In the genomic region with DNA sequence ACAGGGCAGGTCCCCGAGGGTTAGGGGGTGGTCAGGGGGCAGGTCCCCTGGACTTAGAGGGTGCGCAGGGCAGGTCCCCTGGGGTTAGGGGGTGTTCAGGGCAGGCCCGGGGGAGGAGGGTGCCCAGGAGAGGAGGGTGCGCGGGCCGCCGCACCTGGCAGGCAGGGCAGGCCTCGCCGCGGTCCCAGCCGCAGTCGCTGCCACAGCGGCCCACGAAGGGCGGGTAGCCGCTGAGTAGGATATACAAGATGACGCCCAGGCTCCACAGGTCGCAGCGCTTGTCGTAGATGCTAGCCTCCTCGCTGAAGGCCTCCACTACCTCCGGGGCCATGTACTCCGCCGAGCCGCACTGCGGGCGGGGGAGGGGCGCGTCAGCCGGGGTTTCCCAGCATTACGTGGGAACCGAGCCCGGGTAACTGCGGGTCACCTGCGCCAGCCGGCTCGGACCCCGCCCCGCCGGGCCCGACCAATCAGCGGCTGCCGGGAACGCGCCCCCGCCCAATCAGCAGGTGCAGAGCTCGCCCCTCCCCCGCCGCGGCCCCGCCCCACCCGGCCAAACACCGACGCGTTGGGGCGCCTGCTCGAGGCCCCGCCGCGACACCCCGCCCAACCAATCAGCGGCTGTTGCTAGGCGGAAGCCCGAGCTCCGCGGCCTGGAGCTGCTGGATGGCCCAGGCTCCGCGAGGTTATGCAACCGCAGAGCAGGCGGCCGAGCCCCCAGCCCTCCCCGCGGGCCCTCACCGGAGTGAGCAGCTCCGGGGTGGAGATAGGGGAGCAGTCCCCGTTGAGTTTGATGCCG, we compare ENCODE assay signal across 1 cellular context.
A peak's percentile ranks its signal among the peaks of the same experiment; 100 is the strongest.
TF ChIP-seq lines count a peak whose summit lies in the region.

No MANE protein-coding gene starts in this region.

TF ChIP-seq in WTC11, 78 proteins besides CTCF, POLR2A, EP300 and RAD21 (continued from another document):
- TF ChIP-seq, protein P1, sequence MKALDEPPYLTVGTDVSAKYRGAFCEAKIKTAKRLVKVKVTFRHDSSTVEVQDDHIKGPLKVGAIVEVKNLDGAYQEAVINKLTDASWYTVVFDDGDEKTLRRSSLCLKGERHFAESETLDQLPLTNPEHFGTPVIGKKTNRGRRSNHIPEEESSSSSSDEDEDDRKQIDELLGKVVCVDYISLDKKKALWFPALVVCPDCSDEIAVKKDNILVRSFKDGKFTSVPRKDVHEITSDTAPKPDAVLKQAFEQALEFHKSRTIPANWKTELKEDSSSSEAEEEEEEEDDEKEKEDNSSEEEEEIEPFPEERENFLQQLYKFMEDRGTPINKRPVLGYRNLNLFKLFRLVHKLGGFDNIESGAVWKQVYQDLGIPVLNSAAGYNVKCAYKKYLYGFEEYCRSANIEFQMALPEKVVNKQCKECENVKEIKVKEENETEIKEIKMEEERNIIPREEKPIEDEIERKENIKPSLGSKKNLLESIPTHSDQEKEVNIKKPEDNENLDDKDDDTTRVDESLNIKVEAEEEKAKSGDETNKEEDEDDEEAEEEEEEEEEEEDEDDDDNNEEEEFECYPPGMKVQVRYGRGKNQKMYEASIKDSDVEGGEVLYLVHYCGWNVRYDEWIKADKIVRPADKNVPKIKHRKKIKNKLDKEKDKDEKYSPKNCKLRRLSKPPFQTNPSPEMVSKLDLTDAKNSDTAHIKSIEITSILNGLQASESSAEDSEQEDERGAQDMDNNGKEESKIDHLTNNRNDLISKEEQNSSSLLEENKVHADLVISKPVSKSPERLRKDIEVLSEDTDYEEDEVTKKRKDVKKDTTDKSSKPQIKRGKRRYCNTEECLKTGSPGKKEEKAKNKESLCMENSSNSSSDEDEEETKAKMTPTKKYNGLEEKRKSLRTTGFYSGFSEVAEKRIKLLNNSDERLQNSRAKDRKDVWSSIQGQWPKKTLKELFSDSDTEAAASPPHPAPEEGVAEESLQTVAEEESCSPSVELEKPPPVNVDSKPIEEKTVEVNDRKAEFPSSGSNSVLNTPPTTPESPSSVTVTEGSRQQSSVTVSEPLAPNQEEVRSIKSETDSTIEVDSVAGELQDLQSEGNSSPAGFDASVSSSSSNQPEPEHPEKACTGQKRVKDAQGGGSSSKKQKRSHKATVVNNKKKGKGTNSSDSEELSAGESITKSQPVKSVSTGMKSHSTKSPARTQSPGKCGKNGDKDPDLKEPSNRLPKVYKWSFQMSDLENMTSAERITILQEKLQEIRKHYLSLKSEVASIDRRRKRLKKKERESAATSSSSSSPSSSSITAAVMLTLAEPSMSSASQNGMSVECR (CRISPR knock-in tag; IDR thresholded peaks at IDR 0.05; ENCODE audit: borderline replicate concordance), result peak; percentile 27; the same call in 1 of the 2 replicates
- TF ChIP-seq E2F1 (CRISPR knock-in tag; IDR thresholded peaks at IDR 0.05) (no peak), TEAD1 (CRISPR knock-in tag; IDR thresholded peaks at IDR 0.05) (0 out of 2 replicates have a peak, but pooled peaks have one; percentile 15), JUN (CRISPR knock-in tag; IDR thresholded peaks at IDR 0.05) (no peak), SOX15 (CRISPR knock-in tag; IDR thresholded peaks at IDR 0.05) (no peak), NR3C1 (CRISPR knock-in tag; conservative IDR thresholded peaks at IDR 0.05; ENCODE audit: low read depth) (no peak), HMGA2 (CRISPR knock-in tag; IDR thresholded peaks at IDR 0.05) (no peak), TCF7 (CRISPR knock-in tag; IDR thresholded peaks at IDR 0.05; ENCODE audit: low read depth) (no peak), SP1 (CRISPR knock-in tag; conservative IDR thresholded peaks at IDR 0.05) (peak; percentile 88), PREB (CRISPR knock-in tag; IDR thresholded peaks at IDR 0.05; ENCODE audit: borderline replicate concordance) (no peak), MLX (CRISPR knock-in tag; IDR thresholded peaks at IDR 0.05) (no peak), ZNF281 (CRISPR knock-in tag; IDR thresholded peaks at IDR 0.05) (peak; percentile 67; the same call in 1 of the 2 replicates), CREM (CRISPR knock-in tag; IDR thresholded peaks at IDR 0.05) (no peak), MYBL2 (CRISPR knock-in tag; IDR thresholded peaks at IDR 0.05) (peak; percentile 26; the same call in 1 of the 2 replicates), TP53 (CRISPR knock-in tag; IDR thresholded peaks at IDR 0.05) (0 out of 2 replicates have a peak, but pooled peaks have one; percentile 55), ZNF396 (CRISPR knock-in tag; IDR thresholded peaks at IDR 0.05; ENCODE audit: borderline replicate concordance) (no peak), RORB (CRISPR knock-in tag; IDR thresholded peaks at IDR 0.05) (no peak), USF2 (CRISPR knock-in tag; IDR thresholded peaks at IDR 0.05) (peak; percentile 58), ERG (CRISPR knock-in tag; IDR thresholded peaks at IDR 0.05) (0 out of 2 replicates have a peak, but pooled peaks have one; percentile 55), ATF1 (CRISPR knock-in tag; IDR thresholded peaks at IDR 0.05) (no peak), ZNF121 (CRISPR knock-in tag; IDR thresholded peaks at IDR 0.05) (0 out of 2 replicates have a peak, but pooled peaks have one; percentile 38), EMX1 (CRISPR knock-in tag; IDR thresholded peaks at IDR 0.05) (no peak), ZNF232 (CRISPR knock-in tag; IDR thresholded peaks at IDR 0.05) (no peak)
- TF ChIP-seq, protein P2, sequence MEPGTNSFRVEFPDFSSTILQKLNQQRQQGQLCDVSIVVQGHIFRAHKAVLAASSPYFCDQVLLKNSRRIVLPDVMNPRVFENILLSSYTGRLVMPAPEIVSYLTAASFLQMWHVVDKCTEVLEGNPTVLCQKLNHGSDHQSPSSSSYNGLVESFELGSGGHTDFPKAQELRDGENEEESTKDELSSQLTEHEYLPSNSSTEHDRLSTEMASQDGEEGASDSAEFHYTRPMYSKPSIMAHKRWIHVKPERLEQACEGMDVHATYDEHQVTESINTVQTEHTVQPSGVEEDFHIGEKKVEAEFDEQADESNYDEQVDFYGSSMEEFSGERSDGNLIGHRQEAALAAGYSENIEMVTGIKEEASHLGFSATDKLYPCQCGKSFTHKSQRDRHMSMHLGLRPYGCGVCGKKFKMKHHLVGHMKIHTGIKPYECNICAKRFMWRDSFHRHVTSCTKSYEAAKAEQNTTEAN (CRISPR knock-in tag; IDR thresholded peaks at IDR 0.05), result peak; percentile 62; the same call in 1 of the 2 replicates
- TF ChIP-seq, protein P3, sequence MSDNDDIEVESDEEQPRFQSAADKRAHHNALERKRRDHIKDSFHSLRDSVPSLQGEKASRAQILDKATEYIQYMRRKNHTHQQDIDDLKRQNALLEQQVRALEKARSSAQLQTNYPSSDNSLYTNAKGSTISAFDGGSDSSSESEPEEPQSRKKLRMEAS (CRISPR knock-in tag; IDR thresholded peaks at IDR 0.05), result peak; percentile 81
- TF ChIP-seq, protein P4, sequence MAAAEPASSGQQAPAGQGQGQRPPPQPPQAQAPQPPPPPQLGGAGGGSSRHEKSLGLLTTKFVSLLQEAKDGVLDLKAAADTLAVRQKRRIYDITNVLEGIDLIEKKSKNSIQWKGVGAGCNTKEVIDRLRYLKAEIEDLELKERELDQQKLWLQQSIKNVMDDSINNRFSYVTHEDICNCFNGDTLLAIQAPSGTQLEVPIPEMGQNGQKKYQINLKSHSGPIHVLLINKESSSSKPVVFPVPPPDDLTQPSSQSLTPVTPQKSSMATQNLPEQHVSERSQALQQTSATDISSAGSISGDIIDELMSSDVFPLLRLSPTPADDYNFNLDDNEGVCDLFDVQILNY (CRISPR knock-in tag; IDR thresholded peaks at IDR 0.05), result no peak
- TF ChIP-seq, protein P5, sequence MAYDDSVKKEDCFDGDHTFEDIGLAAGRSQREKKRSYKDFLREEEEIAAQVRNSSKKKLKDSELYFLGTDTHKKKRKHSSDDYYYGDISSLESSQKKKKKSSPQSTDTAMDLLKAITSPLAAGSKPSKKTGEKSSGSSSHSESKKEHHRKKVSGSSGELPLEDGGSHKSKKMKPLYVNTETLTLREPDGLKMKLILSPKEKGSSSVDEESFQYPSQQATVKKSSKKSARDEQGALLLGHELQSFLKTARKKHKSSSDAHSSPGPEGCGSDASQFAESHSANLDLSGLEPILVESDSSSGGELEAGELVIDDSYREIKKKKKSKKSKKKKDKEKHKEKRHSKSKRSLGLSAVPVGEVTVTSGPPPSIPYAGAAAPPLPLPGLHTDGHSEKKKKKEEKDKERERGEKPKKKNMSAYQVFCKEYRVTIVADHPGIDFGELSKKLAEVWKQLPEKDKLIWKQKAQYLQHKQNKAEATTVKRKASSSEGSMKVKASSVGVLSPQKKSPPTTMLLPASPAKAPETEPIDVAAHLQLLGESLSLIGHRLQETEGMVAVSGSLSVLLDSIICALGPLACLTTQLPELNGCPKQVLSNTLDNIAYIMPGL (CRISPR knock-in tag; IDR thresholded peaks at IDR 0.05), result 0 out of 2 replicates have a peak, but pooled peaks have one; percentile 43
